ENCODE assay signal across 23 cellular contexts in the genomic region with DNA sequence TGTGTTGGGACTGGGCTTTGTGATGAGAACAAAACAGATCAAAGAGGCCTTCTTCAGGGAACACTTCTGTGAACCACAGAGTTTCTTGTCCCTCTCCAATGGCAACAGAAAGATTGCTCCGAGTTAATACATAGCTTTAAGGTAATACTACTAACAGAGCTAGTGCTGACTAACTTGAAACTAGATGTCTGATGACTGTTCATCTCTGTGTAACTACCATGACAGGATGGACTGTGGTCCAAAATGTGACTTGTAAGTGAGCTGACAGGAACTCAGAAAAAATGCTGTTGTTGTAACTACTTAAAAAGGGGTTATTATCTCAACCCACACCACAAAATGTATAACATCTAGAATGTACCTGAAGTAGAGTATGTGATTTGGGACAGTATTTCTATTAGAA.
A peak's percentile ranks its signal among the peaks of the same experiment; 100 is the strongest.
DNase-seq lines count a peak whose midpoint lies in the region; ATAC-seq lines count a peak whose summit lies in the region.
"Had no signal": no experiment of that assay in that cellular context is flagged by ENCODE, and none has a peak within 500 bp of the region (broad histone marks: within the 10 kb centered on the region; RNA-seq: fewer than 3 reads in every experiment).

No MANE protein-coding gene starts in this region.

- peak; percentile 13 for DNase-seq in T-helper 2 cell treated with Interferon-gamma antibody and Interleukin-4, amounts not matched to agents 5 μg/mL and 100 μg/mL, for 36 hours (ENCODE audit: low spot score)
- DNase-seq in T-helper 2 cell (no peak), cardiac septum (ENCODE audit: low spot score) (no peak), HT-29 (ENCODE audit: low spot score) (no peak)
- DNase-seq in activated T-cell treated with anti-CD3 and anti-CD28 coated beads, Interleukin-2, amount 50 U/mL, for 48 hours = peak; percentile 29 to 31
- peak in 1 of 10 donors; percentile 11 for DNase-seq in naive thymus-derived CD8-positive, alpha-beta T cell
- DNase-seq: activated CD4-positive, alpha-beta T cell treated with anti-CD3 and anti-CD28 coated beads for 48 hours; caudate nucleus; esophagus squamous epithelium; foreskin melanocyte; left colon; mammary epithelial cell; NCI-H146; NCI-H2107; NCI-H774; right cardiac atrium; RPMI8226; stimulated activated CD4-positive, alpha-beta T cell treated with anti-CD3 and anti-CD28 coated beads, Interleukin-4, amount 100 ng/mL, for 1 hour; upper lobe of right lung had no signal

- POLR2A ChIA-PET in naive thymus-derived CD8-positive, alpha-beta T cell (lab: Charles Lee) = interaction anchor here (0.6 kb wide), 1 partner anchor 176 kb away, joined by 3 read pairs; no protein-coding TSS in a partner anchor

- peak; percentile 47 for ATAC-seq in GM18907 (IDR thresholded peaks at IDR 0.05; ENCODE audit: unreplicated experiment)
- peak; percentile 42 to 45 for ATAC-seq in naive thymus-derived CD8-positive, alpha-beta T cell
- ATAC-seq in esophagus mucosa = no peak
- ATAC-seq: HCT116, left colon, right cardiac atrium, upper lobe of right lung had no signal

- H3K36me3 Mint-ChIP-seq in T-helper 2 cell treated with Interferon-gamma antibody and Interleukin-4, amounts not matched to agents 5 μg/mL and 100 μg/mL, for 36 hours (ENCODE audit: low read depth) = peaks cover 1% of the 10 kb centered on the region
- H3K36me3 Mint-ChIP-seq in naive thymus-derived CD8-positive, alpha-beta T cell = no peaks in the 10 kb centered on the region
- H3K36me3 Mint-ChIP-seq: activated naive CD4-positive, alpha-beta T cell treated with anti-CD3 and anti-CD28 coated beads, Interleukin-2, amount 50 U/mL, for 24 hours had no signal

- H3K27ac Mint-ChIP-seq in T-helper 2 cell treated with Interferon-gamma antibody and Interleukin-4, amounts not matched to agents 5 μg/mL and 100 μg/mL, for 36 hours = peak overlapping the region; percentile 22
- H3K27ac Mint-ChIP-seq in naive thymus-derived CD8-positive, alpha-beta T cell = peak overlapping the region in 2 of 10 donors; percentile 1 to 32
- H3K27ac Mint-ChIP-seq: activated naive CD4-positive, alpha-beta T cell treated with anti-CD3 and anti-CD28 coated beads, Interleukin-2, amount 50 U/mL, for 24 hours had no signal

- H3K4me3 Mint-ChIP-seq in T-helper 2 cell treated with Interferon-gamma antibody and Interleukin-4, amounts not matched to agents 5 μg/mL and 100 μg/mL, for 36 hours = peak overlapping the region; percentile 13
- peak overlapping the region in 2 of 10 donors; percentile 5 to 15 for H3K4me3 Mint-ChIP-seq in naive thymus-derived CD8-positive, alpha-beta T cell
- H3K4me3 Mint-ChIP-seq: activated naive CD4-positive, alpha-beta T cell treated with anti-CD3 and anti-CD28 coated beads, Interleukin-2, amount 50 U/mL, for 24 hours had no signal

- H3K9me3 Mint-ChIP-seq in T-helper 2 cell treated with Interferon-gamma antibody and Interleukin-4, amounts not matched to agents 5 μg/mL and 100 μg/mL, for 36 hours = peaks cover 7% of the 10 kb centered on the region
- no peaks in the 10 kb centered on the region for H3K9me3 Mint-ChIP-seq in naive thymus-derived CD8-positive, alpha-beta T cell
- H3K9me3 Mint-ChIP-seq: activated naive CD4-positive, alpha-beta T cell treated with anti-CD3 and anti-CD28 coated beads, Interleukin-2, amount 50 U/mL, for 24 hours had no signal

- peaks cover 33% of the 10 kb centered on the region for H3K4me1 Mint-ChIP-seq in T-helper 2 cell treated with Interferon-gamma antibody and Interleukin-4, amounts not matched to agents 5 μg/mL and 100 μg/mL, for 36 hours (ENCODE audit: low read depth)
- H3K4me1 Mint-ChIP-seq in naive thymus-derived CD8-positive, alpha-beta T cell = peaks cover 7 to 34% (median 31%) of the 10 kb centered on the region in 4 donors

- intact Hi-C loops in cardiac septum (cut with DNase I) = no loop called here

- no peaks in the 10 kb centered on the region for H3K27me3 Mint-ChIP-seq in T-helper 2 cell treated with Interferon-gamma antibody and Interleukin-4, amounts not matched to agents 5 μg/mL and 100 μg/mL, for 36 hours (ENCODE audit: low read depth)
- H3K27me3 Mint-ChIP-seq in naive thymus-derived CD8-positive, alpha-beta T cell = peaks cover 0 to 1% (median 0%) of the 10 kb centered on the region in 5 donors
- H3K27me3 Mint-ChIP-seq: activated naive CD4-positive, alpha-beta T cell treated with anti-CD3 and anti-CD28 coated beads, Interleukin-2, amount 50 U/mL, for 24 hours had no signal

Comparison
In these comparisons a context has a peak if more than half of its experiments do, and no peak if none do; other contexts are left out.
1. DNase-seq: peak in T-helper 2 cell treated with Interferon-gamma antibody and Interleukin-4, amounts not matched to agents 5 μg/mL and 100 μg/mL, for 36 hours (single experiment) and activated T-cell treated with anti-CD3 and anti-CD28 coated beads, Interleukin-2, amount 50 U/mL, for 48 hours (2 of 2); none in T-helper 2 cell (0 of 5), cardiac septum (single experiment) and HT-29 (single experiment).